ENCODE assay signal across 8 cellular contexts in genomic region chr3:111967651-111968274, GRCh38. TPM values are rescaled to one million over a fixed set of nuclear protein-coding genes. Genes with fewer than 3 reads are reported as not detected.
A peak's percentile ranks its signal among the peaks of the same experiment; 100 is the strongest.
DNase-seq lines count a peak whose midpoint lies in the region; ATAC-seq and TF ChIP-seq lines count a peak whose summit lies in the region.

No MANE protein-coding gene starts in this region.

- H3K4me1 Mint-ChIP-seq in activated T-helper 2 cell treated with anti-CD3 and anti-CD28 coated beads, Interferon-gamma antibody, Interleukin-2, Interleukin-4, amounts not matched to agents 10 μg/mL and 5 μg/mL and 100 μg/mL, durations not matched to agents 14 hours and 24 hours and 36 hours (ENCODE audit: low read depth) = peaks cover 17% of the 10 kb centered on the region

- peak; percentile 83 for ATAC-seq in RWPE2 (ENCODE audit: low read depth)
- ATAC-seq in foreskin keratinocyte = peak; percentile 84
- ATAC-seq in omental fat pad (ENCODE audit: low FRiP score) = peak; percentile 70

- no peaks in the 10 kb centered on the region for H3K36me3 ChIP-seq in HAP-1 (replicated peaks)
- peaks cover 15% of the 10 kb centered on the region for H3K36me3 ChIP-seq in MG63
- H3K36me3 ChIP-seq in RWPE2 (ENCODE audit: low read depth) = peaks cover 98% of the 10 kb centered on the region
- H3K36me3 ChIP-seq in testis (ENCODE audit: low read depth, missing control alignments) = no peaks in the 10 kb centered on the region

- no peaks in the 10 kb centered on the region for H3K9me3 Mint-ChIP-seq in activated T-helper 2 cell treated with anti-CD3 and anti-CD28 coated beads, Interferon-gamma antibody, Interleukin-2, Interleukin-4, amounts not matched to agents 10 μg/mL and 5 μg/mL and 100 μg/mL, durations not matched to agents 14 hours and 24 hours and 36 hours

- H3K4me1 ChIP-seq in HAP-1 (no peaks in the 10 kb centered on the region), RWPE2 (ENCODE audit: insufficient read depth, poor library complexity, severe bottlenecking) (peaks cover 11% of the 10 kb centered on the region), foreskin keratinocyte (peaks cover 5% of the 10 kb centered on the region), testis (peaks cover 21% of the 10 kb centered on the region)

- H3K9me3 ChIP-seq in HAP-1 (no peaks in the 10 kb centered on the region), MG63 (no peaks in the 10 kb centered on the region), RWPE2 (ENCODE audit: severe bottlenecking) (no peaks in the 10 kb centered on the region), testis (no peaks in the 10 kb centered on the region)

- no peak overlapping the region for H3K27ac Mint-ChIP-seq in activated T-helper 2 cell treated with anti-CD3 and anti-CD28 coated beads, Interferon-gamma antibody, Interleukin-2, Interleukin-4, amounts not matched to agents 10 μg/mL and 5 μg/mL and 100 μg/mL, durations not matched to agents 14 hours and 24 hours and 36 hours

- H3K36me3 Mint-ChIP-seq in activated T-helper 2 cell treated with anti-CD3 and anti-CD28 coated beads, Interferon-gamma antibody, Interleukin-2, Interleukin-4, amounts not matched to agents 10 μg/mL and 5 μg/mL and 100 μg/mL, durations not matched to agents 14 hours and 24 hours and 36 hours (ENCODE audit: low read depth) = no peaks in the 10 kb centered on the region

- DNase-seq in G401 (ENCODE audit: low spot score) (peak; percentile 82), HAP-1 (ENCODE audit: low spot score in 2 of 2) (peak; percentile 79 to 90), MG63 (peak; percentile 73), RWPE2 (ENCODE audit: low spot score) (no peak), foreskin keratinocyte (peak in 1 of 2 donors; percentile 58), omental fat pad (ENCODE audit: low spot score) (peak; percentile 91), testis (peak; percentile 94)
- DNase-seq in activated T-helper 2 cell treated with anti-CD3 and anti-CD28 coated beads, Interferon-gamma antibody, Interleukin-2, Interleukin-4, amounts not matched to agents 10 μg/mL and 5 μg/mL and 100 μg/mL, durations not matched to agents 14 hours and 24 hours and 36 hours (ENCODE audit: low spot score) = peak; percentile 67

- WGBS in testis, 2 donors = 14 to 24% methylated on average over 8 of the region's 8 CpGs

- H3K27me3 ChIP-seq in HAP-1 (ENCODE audit: low read depth) (peaks cover 13% of the 10 kb centered on the region), MG63 (no peaks in the 10 kb centered on the region), RWPE2 (ENCODE audit: insufficient read depth, poor library complexity, severe bottlenecking) (no peaks in the 10 kb centered on the region), foreskin keratinocyte (no peaks in the 10 kb centered on the region), testis (no peaks in the 10 kb centered on the region)

- in situ Hi-C loops in G401 (cut with HindIII; ENCODE audit: low sequenced_read_pairs) = loop anchor here (10.0 kb wide), 1 partner anchor 253 kb away; no protein-coding TSS in a partner anchor
- in situ Hi-C loops in HAP-1 (cut with MboI; ENCODE audit: low sequenced_read_pairs) = no loop called here

- no peak for TF ChIP-seq POLR2A in testis (IDR thresholded peaks at IDR 0.05)

- H3K4me3 ChIP-seq in HAP-1 (no peak overlapping the region), MG63 (no peak overlapping the region), RWPE2 (ENCODE audit: severe bottlenecking) (no peak overlapping the region), testis (no peak overlapping the region)

- peaks cover 6% of the 10 kb centered on the region for H3K27me3 Mint-ChIP-seq in activated T-helper 2 cell treated with anti-CD3 and anti-CD28 coated beads, Interferon-gamma antibody, Interleukin-2, Interleukin-4, amounts not matched to agents 10 μg/mL and 5 μg/mL and 100 μg/mL, durations not matched to agents 14 hours and 24 hours and 36 hours (ENCODE audit: low read depth)

- H3K4me3 Mint-ChIP-seq in activated T-helper 2 cell treated with anti-CD3 and anti-CD28 coated beads, Interferon-gamma antibody, Interleukin-2, Interleukin-4, amounts not matched to agents 10 μg/mL and 5 μg/mL and 100 μg/mL, durations not matched to agents 14 hours and 24 hours and 36 hours (ENCODE audit: low read depth) = no peak overlapping the region

- peak overlapping the region; percentile 43 for H3K27ac ChIP-seq in RWPE2 (ENCODE audit: poor library complexity, severe bottlenecking)
- no peak overlapping the region for H3K27ac ChIP-seq in foreskin keratinocyte
- peak overlapping the region in 1 of 2 donors; percentile 25 for H3K27ac ChIP-seq in testis

- intact Hi-C loops in activated T-helper 2 cell treated with anti-CD3 and anti-CD28 coated beads, Interferon-gamma antibody, Interleukin-2, Interleukin-4, amounts not matched to agents 10 μg/mL and 5 μg/mL and 100 μg/mL, durations not matched to agents 14 hours and 24 hours and 36 hours (cut with micrococcal nuclease) = loop anchor here (1.0 to 5.0 kb wide), 6 partner anchors 46 to 389 kb away; no protein-coding TSS in a partner anchor
- intact Hi-C loops in testis (cut with DNase I; ENCODE audit: low total_unique reads) = loop anchor here (5.0 kb wide), 1 partner anchor 245 kb away; no protein-coding TSS in a partner anchor

- peak; percentile 94 for TF ChIP-seq CTCF in RWPE2 (IDR thresholded peaks at IDR 0.05; ENCODE audit: poor library complexity, severe bottlenecking)
- TF ChIP-seq CTCF in foreskin keratinocyte (conservative IDR thresholded peaks at IDR 0.05) = peak; percentile 79
- TF ChIP-seq CTCF in omental fat pad (IDR thresholded peaks at IDR 0.05) = peak in 1 of 3 donors; percentile 96
- TF ChIP-seq CTCF in testis (IDR thresholded peaks at IDR 0.05) = peak; percentile 78 to 88 (median 84)

RNA-seq across cellular contexts. Expression of gene ABHD10, which starts 11.1 kb away (rescaled TPM):
- 26.5 and 39.9 TPM in 2 replicates for total RNA-seq in G401 (2014; rRNA removed; shearing (Covaris generic))
- total RNA-seq in MG63 (2014; rRNA removed; shearing (Covaris generic); ENCODE audit: low replicate concordance) = 40.1 and 78.2 TPM in 2 replicates
- 46.3 and 46.9 TPM in 2 replicates for total RNA-seq in activated T-helper 2 cell treated with anti-CD3 and anti-CD28 coated beads, Interferon-gamma antibody, Interleukin-2, Interleukin-4, amounts not matched to agents 10 μg/mL and 5 μg/mL and 100 μg/mL, durations not matched to agents 14 hours and 24 hours and 36 hours
- total RNA-seq in foreskin keratinocyte (23.6 and 26.2 TPM in 2 replicates), omental fat pad (10 to 100 TPM in 3 of 4 donors, 1 to 10 TPM in 1; 9.5 to 27.4 (median 17.3) TPM), testis (10 to 100 TPM; 38.0 to 38.4 TPM)
- polyA plus RNA-seq in foreskin keratinocyte (13.1 and 14.8 TPM in 2 replicates), testis (ENCODE audit: insufficient read depth, low read depth, low replicate concordance) (43.0 TPM)

RNA-seq across cellular contexts. Expression of gene TAGLN3, which starts 31.0 kb away (rescaled TPM):
- total RNA-seq in G401 (2014; rRNA removed; shearing (Covaris generic)) = not detected in 2 replicates
- not detected in 2 replicates for total RNA-seq in MG63 (2014; rRNA removed; shearing (Covaris generic); ENCODE audit: low replicate concordance)
- total RNA-seq in activated T-helper 2 cell treated with anti-CD3 and anti-CD28 coated beads, Interferon-gamma antibody, Interleukin-2, Interleukin-4, amounts not matched to agents 10 μg/mL and 5 μg/mL and 100 μg/mL, durations not matched to agents 14 hours and 24 hours and 36 hours = 0.34 and 0.46 TPM in 2 replicates
- 11.6 and 14.9 TPM in 2 replicates for total RNA-seq in foreskin keratinocyte
- polyA plus RNA-seq in foreskin keratinocyte = 13.6 and 17.7 TPM in 2 replicates
- under 1 TPM in 1 of 4 donors, not detected in 3; 0.65 TPM for total RNA-seq in omental fat pad
- total RNA-seq in testis = under 1 TPM in 1 of 2 donors, not detected in 1; 0.37 TPM
- polyA plus RNA-seq in testis (ENCODE audit: insufficient read depth, low read depth, low replicate concordance) = not detected
